In the genomic region with DNA sequence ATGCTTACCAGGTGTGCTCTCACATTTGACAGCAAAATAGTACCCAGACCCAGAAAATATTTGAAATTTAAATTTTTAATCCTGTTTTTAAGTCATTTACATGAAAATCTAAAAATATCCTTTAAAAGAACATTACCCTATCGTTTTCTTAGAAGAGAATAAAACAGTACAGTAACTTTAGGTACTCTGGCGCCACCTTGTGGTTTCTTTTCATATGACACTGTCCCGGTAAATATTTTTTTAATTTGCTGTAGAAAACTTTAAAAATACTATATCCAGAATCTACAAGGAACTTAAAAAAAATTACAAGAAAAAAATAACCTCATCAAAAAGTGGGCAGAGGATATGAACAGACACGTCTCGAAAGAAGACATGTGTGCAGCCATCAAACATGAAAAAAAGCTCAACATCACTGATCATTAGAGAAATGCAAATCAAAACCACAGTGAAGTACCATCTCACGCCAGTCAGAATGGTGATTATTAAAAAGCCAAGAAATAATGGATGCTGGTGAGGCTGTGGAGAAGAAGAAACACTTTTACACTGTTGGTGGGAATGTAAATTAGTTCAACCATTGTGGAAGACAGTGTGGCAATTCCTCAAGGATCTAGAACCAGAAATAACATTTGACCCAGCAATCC, we compare ENCODE assay signal across 8 cellular contexts.
DNase-seq lines count a peak whose midpoint lies in the region; ATAC-seq and TF ChIP-seq lines count a peak whose summit lies in the region.

No MANE protein-coding gene starts in this region.

- intact Hi-C loops in heart left ventricle (cut with DNase I) (loop anchor here in 5 of 10 donors (5.0 to 10.0 kb wide), 2 partner anchors 451 to 454 kb away; no protein-coding TSS in a partner anchor), Right ventricle myocardium superior (cut with DNase I) (no loop called here)

- H3K27me3 ChIP-seq in heart left ventricle (peaks cover 0 to 8% (median 0%) of the 10 kb centered on the region in 9 donors), NT2/D1 (ENCODE audit: insufficient read depth, insufficient read length) (no peaks in the 10 kb centered on the region)

- no peak overlapping the region for H3K9ac ChIP-seq in NT2/D1 (ENCODE audit: insufficient read length, low read depth)

- no peaks in the 10 kb centered on the region for H3K9me3 ChIP-seq in heart left ventricle
- H3K9me3 ChIP-seq in NT2/D1 (ENCODE audit: insufficient read depth, low read length): no peaks in the 10 kb centered on the region

- no peak for ATAC-seq in heart left ventricle
- ATAC-seq in Right ventricle myocardium superior (ENCODE audit: poor library complexity): no peak
- peak; percentile 64 for ATAC-seq in HG03095 (IDR thresholded peaks at IDR 0.05; ENCODE audit: unreplicated experiment)

- no peak for TF ChIP-seq POLR2A in heart left ventricle (IDR thresholded peaks at IDR 0.05)

- WGBS in heart left ventricle, 4 donors: 7 to 11% (median 10%) methylated on average over 6 of the region's 6 CpGs

- DNase-seq in heart left ventricle (peak in 4 of 5 donors; percentile 22 to 28 (median 25)), Right ventricle myocardium superior (no peak), NT2/D1 (ENCODE audit: low read depth, low spot score) (peak; percentile 47), activated T-cell treated with anti-CD3 and anti-CD28 coated beads for 4 hours (peak; percentile 46), fibroblast of the aortic adventitia (ENCODE audit: low read depth) (peak; percentile 78), renal cortical epithelial cell (ENCODE audit: low read depth) (peak; percentile 50), HuH-7.5 (ENCODE audit: low spot score) (no peak)

- H3K4me1 ChIP-seq in heart left ventricle (peaks cover 0 to 3% (median 0%) of the 10 kb centered on the region in 12 donors), NT2/D1 (ENCODE audit: insufficient read depth, insufficient read length) (no peaks in the 10 kb centered on the region)

- peak; percentile 80 to 98 (median 84) for TF ChIP-seq CTCF in heart left ventricle (IDR thresholded peaks at IDR 0.05)
- peak; percentile 65 for TF ChIP-seq CTCF in fibroblast of the aortic adventitia (IDR thresholded peaks at IDR 0.05; ENCODE audit: insufficient read depth, low read length)

- H3K4me3 ChIP-seq in heart left ventricle (peak overlapping the region in 2 of 12 donors; percentile 16 to 22), NT2/D1 (ENCODE audit: insufficient read length, low read depth) (no peak overlapping the region), fibroblast of the aortic adventitia (ENCODE audit: low read depth, low read length) (peak overlapping the region; percentile 2)

- H3K36me3 ChIP-seq in heart left ventricle: no peaks in the 10 kb centered on the region
- no peaks in the 10 kb centered on the region for H3K36me3 ChIP-seq in NT2/D1 (ENCODE audit: insufficient read depth, insufficient read length, low read length)

- no peak overlapping the region for H3K27ac ChIP-seq in heart left ventricle

Comparison
In these comparisons a context has a peak if more than half of its experiments do, and no peak if none do; other contexts are left out.
1. DNase-seq: peak in heart left ventricle (4 of 5), NT2/D1 (single experiment), activated T-cell treated with anti-CD3 and anti-CD28 coated beads for 4 hours (single experiment), fibroblast of the aortic adventitia (single experiment) and renal cortical epithelial cell (single experiment); none in Right ventricle myocardium superior (single experiment) and HuH-7.5 (single experiment).